Comparison of ENCODE assay signal across 12 cellular contexts in genomic region chr17:81337449-81337848, GRCh38. TPM values are rescaled to one million over a fixed set of nuclear protein-coding genes. Genes with fewer than 3 reads are reported as not detected.
DNase-seq lines count a peak whose midpoint lies in the region; ATAC-seq and TF ChIP-seq lines count a peak whose summit lies in the region.
"Had no signal": no experiment of that assay in that cellular context is flagged by ENCODE, and none has a peak within 500 bp of the region (broad histone marks: within the 10 kb centered on the region; RNA-seq: fewer than 3 reads in every experiment).

No MANE protein-coding gene starts in this region.

- TF ChIP-seq POLR2A in adrenal gland (IDR thresholded peaks at IDR 0.05) = no peak

- intact Hi-C loops in Right ventricle myocardium superior (cut with DNase I) (no loop called here), adrenal gland (cut with DNase I) (no loop called here), upper lobe of right lung (cut with DNase I) (no loop called here)

- H3K9me3 ChIP-seq in cardiac muscle cell (ENCODE audit: low read depth) (no peaks in the 10 kb centered on the region), adrenal gland (replicated peaks in 1 of 3) (no peaks in the 10 kb centered on the region), lung (ENCODE audit: control insufficient read depth in 2 of 2, insufficient read depth in 1 of 2, low read length in 1 of 2) (no peaks in the 10 kb centered on the region), upper lobe of right lung (no peaks in the 10 kb centered on the region)

- H3K27ac ChIP-seq in cardiac muscle cell (peak overlapping the region; percentile 93), adrenal gland (peak overlapping the region in 2 of 5 donors; percentile 67 to 88), lung (ENCODE audit: low read depth in 1 of 2, low read length in 1 of 2) (no peak overlapping the region), upper lobe of right lung (no peak overlapping the region)

- H3K36me3 ChIP-seq in cardiac muscle cell (no peaks in the 10 kb centered on the region), adrenal gland (replicated peaks in 1 of 2) (no peaks in the 10 kb centered on the region), lung (ENCODE audit: control insufficient read depth in 2 of 2, insufficient read depth in 2 of 2, low read length in 2 of 2) (no peaks in the 10 kb centered on the region), upper lobe of right lung (no peaks in the 10 kb centered on the region)

- ATAC-seq in Right ventricle myocardium superior (ENCODE audit: poor library complexity) (no peak), lung (ENCODE audit: insufficient read depth, low FRiP score) (peak; percentile 45), upper lobe of right lung (peak; percentile 67), GM21723 (IDR thresholded peaks at IDR 0.05; ENCODE audit: unreplicated experiment) (no peak)

- DNase-seq in cardiac muscle cell (ENCODE audit: low read depth in 1 of 2, low spot score in 1 of 2) = no peak
- no peak for DNase-seq in Right ventricle myocardium superior
- peak in 6 of 7 donors; percentile 49 to 92 (median 74) for DNase-seq in adrenal gland
- peak; percentile 76 for DNase-seq in lung (ENCODE audit: low spot score)
- DNase-seq in upper lobe of right lung = peak; percentile 90
- DNase-seq in GM10266 (ENCODE audit: extremely low spot score) = no peak
- DNase-seq in NCI-H1436 treated with DMSO at 0.1 percent for 48 hours (lab: John Stamatoyannopoulos, UW) = no peak
- DNase-seq: activated CD4-positive, alpha-beta memory T cell treated with anti-CD3 and anti-CD28 coated beads for 36 hours; DMS153; left cardiac atrium; NCI-H2171 had no signal

- peaks cover 58% of the 10 kb centered on the region for H3K4me1 ChIP-seq in cardiac muscle cell (ENCODE audit: low read depth)
- peaks cover 33 to 56% of the 10 kb centered on the region in 2 donors for H3K4me1 ChIP-seq in adrenal gland (replicated peaks in 1 of 2)
- peaks cover 0 to 32% of the 10 kb centered on the region in 2 donors for H3K4me1 ChIP-seq in lung (ENCODE audit: control insufficient read depth in 2 of 2, insufficient read depth in 2 of 2, low read length in 2 of 2)
- peaks cover 49% of the 10 kb centered on the region for H3K4me1 ChIP-seq in upper lobe of right lung

- WGBS in adrenal gland, 4 donors = 45 to 47% (median 47%) methylated on average over 8 to 14 of the region's 14 CpGs
- 43 to 48% methylated on average over 10 to 14 of the region's 14 CpGs for WGBS in lung, 2 donors

- no peak overlapping the region for H3K4me3 ChIP-seq in cardiac muscle cell
- H3K4me3 ChIP-seq in adrenal gland = no peak overlapping the region
- H3K4me3 ChIP-seq in lung = no peak overlapping the region
- H3K4me3 ChIP-seq in upper lobe of right lung = no peak overlapping the region

- TF ChIP-seq CTCF in cardiac muscle cell (IDR thresholded peaks at IDR 0.05; ENCODE audit: low read depth, low read length) = no peak
- TF ChIP-seq CTCF in adrenal gland (IDR thresholded peaks at IDR 0.05) = no peak
- no peak for TF ChIP-seq CTCF in lung (IDR thresholded peaks at IDR 0.05; ENCODE audit: control extremely low read depth, extremely low read depth)
- TF ChIP-seq CTCF in upper lobe of right lung (IDR thresholded peaks at IDR 0.05) = no peak
- no peak for TF ChIP-seq CTCF in GM10266 (IDR thresholded peaks at IDR 0.05; ENCODE audit: control insufficient read depth, insufficient read depth, low read depth, missing control alignments)

- no peaks in the 10 kb centered on the region for H3K27me3 ChIP-seq in cardiac muscle cell
- no peaks in the 10 kb centered on the region for H3K27me3 ChIP-seq in adrenal gland
- no peaks in the 10 kb centered on the region for H3K27me3 ChIP-seq in lung (ENCODE audit: control insufficient read depth, insufficient read depth)
- H3K27me3 ChIP-seq in upper lobe of right lung = no peaks in the 10 kb centered on the region

RNA-seq across cellular contexts. Expression of gene SLC38A10, which starts 42.3 kb away (rescaled TPM):
- total RNA-seq in cardiac muscle cell (104 and 131 TPM in 2 replicates), Right ventricle myocardium superior (41.3 TPM), adrenal gland (100 to 1,000 TPM in 5 of 8 donors, 10 to 100 TPM in 3; 67.4 to 163 (median 102) TPM), lung (100 to 1,000 TPM in 1 of 2 donors, 10 to 100 TPM in 1; 56.0 to 127 TPM), upper lobe of right lung (87.3 TPM)
- polyA plus RNA-seq in cardiac muscle cell (68.1 and 94.4 TPM in 2 replicates), adrenal gland (100 to 1,000 TPM in 2 of 3 donors, 10 to 100 TPM in 1; 17.6 to 190 (median 136) TPM), lung (10 to 100 TPM; 69.6 to 95.3 TPM)

RNA-seq across cellular contexts. Expression of gene BAHCC1, which starts 57.8 kb away (rescaled TPM):
- total RNA-seq in cardiac muscle cell = 27.1 and 47.3 TPM in 2 replicates
- polyA plus RNA-seq in cardiac muscle cell = 20.0 and 20.3 TPM in 2 replicates
- 8.0 TPM for total RNA-seq in Right ventricle myocardium superior
- total RNA-seq in adrenal gland = 10 to 100 TPM; 13.0 to 35.3 (median 19.2) TPM
- polyA plus RNA-seq in adrenal gland = 10 to 100 TPM in 2 of 3 donors, 1 to 10 TPM in 1; 2.1 to 68.0 (median 18.2) TPM
- 10 to 100 TPM; 24.4 to 24.9 TPM for total RNA-seq in lung
- 10 to 100 TPM in 1 of 2 donors, 1 to 10 TPM in 1; 7.6 to 10.5 TPM for polyA plus RNA-seq in lung
- 23.3 TPM for total RNA-seq in upper lobe of right lung

Comparison
In these comparisons a context has a peak if more than half of its experiments do, and no peak if none do; other contexts are left out.
1. DNase-seq: peak in adrenal gland (6 of 7), lung (single experiment) and upper lobe of right lung (single experiment); none in cardiac muscle cell (0 of 2), Right ventricle myocardium superior (single experiment), GM10266 (single experiment) and NCI-H1436 treated with DMSO at 0.1 percent for 48 hours (single experiment).
2. ATAC-seq: peak in lung (single experiment) and upper lobe of right lung (single experiment); none in Right ventricle myocardium superior (single experiment) and GM21723 (single experiment).